In the genomic region with DNA sequence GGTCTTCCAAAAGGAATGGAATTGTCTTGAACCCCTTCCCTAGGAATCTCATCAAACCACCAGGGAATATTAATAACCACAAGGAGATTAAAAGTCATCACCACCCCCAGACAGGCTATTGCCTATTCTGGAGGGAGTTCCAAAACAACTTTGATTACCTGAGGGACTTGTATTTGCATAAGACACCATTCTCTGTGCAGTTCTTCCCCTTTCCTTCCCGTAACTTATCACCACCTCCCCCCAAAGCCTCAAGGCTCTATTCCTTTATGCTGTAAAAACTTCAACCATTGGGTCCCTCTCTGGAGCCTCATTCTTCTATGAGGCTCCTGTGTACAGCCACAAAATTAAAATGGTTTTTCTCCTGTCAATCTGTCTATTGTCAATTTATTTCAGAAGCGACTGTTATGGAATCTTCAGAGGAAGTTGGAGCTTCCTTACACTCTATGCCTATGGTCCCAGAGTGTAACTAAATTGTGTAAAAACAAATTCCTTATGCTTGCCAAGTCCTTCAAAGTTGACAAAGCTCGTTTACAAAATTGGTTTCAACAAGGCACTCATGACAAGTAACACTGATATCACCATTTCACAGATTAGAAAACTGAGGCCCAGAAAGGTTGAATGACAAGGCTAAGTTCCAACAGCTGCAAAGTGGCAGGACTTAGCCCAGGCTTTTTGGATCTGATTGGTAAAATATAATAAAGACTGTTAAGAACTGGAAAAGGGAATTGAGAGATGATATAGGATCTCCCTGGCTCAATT, we compare ENCODE assay signal across 1 cellular context.
TF ChIP-seq lines count a peak whose summit lies in the region.

No MANE protein-coding gene starts in this region.

TF ChIP-seq in HepG2, 621 proteins besides CTCF, POLR2A, EP300 and RAD21 (continued from another document):
- TF ChIP-seq ZNF562 (CRISPR knock-in tag; IDR thresholded peaks at IDR 0.05; ENCODE audit: borderline replicate concordance) (no peak), ZNF83 (CRISPR knock-in tag; IDR thresholded peaks at IDR 0.05; ENCODE audit: borderline replicate concordance) (no peak), ZSCAN22 (CRISPR knock-in tag; IDR thresholded peaks at IDR 0.05) (no peak), U2AF2 (IDR thresholded peaks at IDR 0.05; ENCODE audit: low read depth, low read length) (no peak), CCDC6 (CRISPR knock-in tag; IDR thresholded peaks at IDR 0.05) (no peak), PRMT3 (CRISPR knock-in tag; IDR thresholded peaks at IDR 0.05; ENCODE audit: borderline replicate concordance, low read depth) (no peak), PRPF4 (IDR thresholded peaks at IDR 0.05; ENCODE audit: low read depth, low read length, poor library complexity, severe bottlenecking) (no peak), KDM1A (CRISPR knock-in tag; IDR thresholded peaks at IDR 0.05) (no peak), NR2C2 (CRISPR knock-in tag; IDR thresholded peaks at IDR 0.05; ENCODE audit: borderline replicate concordance) (no peak)
- TF ChIP-seq, protein P1, sequence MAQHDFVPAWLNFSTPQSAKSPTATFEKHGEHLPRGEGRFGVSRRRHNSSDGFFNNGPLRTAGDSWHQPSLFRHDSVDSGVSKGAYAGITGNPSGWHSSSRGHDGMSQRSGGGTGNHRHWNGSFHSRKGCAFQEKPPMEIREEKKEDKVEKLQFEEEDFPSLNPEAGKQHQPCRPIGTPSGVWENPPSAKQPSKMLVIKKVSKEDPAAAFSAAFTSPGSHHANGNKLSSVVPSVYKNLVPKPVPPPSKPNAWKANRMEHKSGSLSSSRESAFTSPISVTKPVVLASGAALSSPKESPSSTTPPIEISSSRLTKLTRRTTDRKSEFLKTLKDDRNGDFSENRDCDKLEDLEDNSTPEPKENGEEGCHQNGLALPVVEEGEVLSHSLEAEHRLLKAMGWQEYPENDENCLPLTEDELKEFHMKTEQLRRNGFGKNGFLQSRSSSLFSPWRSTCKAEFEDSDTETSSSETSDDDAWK (CRISPR knock-in tag; IDR thresholded peaks at IDR 0.05) = no peak
- TF ChIP-seq, protein P2, sequence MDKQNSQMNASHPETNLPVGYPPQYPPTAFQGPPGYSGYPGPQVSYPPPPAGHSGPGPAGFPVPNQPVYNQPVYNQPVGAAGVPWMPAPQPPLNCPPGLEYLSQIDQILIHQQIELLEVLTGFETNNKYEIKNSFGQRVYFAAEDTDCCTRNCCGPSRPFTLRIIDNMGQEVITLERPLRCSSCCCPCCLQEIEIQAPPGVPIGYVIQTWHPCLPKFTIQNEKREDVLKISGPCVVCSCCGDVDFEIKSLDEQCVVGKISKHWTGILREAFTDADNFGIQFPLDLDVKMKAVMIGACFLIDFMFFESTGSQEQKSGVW (CRISPR knock-in tag; IDR thresholded peaks at IDR 0.05; ENCODE audit: borderline replicate concordance) = no peak
- TF ChIP-seq, protein P3, sequence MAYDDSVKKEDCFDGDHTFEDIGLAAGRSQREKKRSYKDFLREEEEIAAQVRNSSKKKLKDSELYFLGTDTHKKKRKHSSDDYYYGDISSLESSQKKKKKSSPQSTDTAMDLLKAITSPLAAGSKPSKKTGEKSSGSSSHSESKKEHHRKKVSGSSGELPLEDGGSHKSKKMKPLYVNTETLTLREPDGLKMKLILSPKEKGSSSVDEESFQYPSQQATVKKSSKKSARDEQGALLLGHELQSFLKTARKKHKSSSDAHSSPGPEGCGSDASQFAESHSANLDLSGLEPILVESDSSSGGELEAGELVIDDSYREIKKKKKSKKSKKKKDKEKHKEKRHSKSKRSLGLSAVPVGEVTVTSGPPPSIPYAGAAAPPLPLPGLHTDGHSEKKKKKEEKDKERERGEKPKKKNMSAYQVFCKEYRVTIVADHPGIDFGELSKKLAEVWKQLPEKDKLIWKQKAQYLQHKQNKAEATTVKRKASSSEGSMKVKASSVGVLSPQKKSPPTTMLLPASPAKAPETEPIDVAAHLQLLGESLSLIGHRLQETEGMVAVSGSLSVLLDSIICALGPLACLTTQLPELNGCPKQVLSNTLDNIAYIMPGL (CRISPR knock-in tag; IDR thresholded peaks at IDR 0.05; ENCODE audit: borderline replicate concordance in 1 of 2, low read depth in 1 of 2) = no peak
- TF ChIP-seq, protein P4, sequence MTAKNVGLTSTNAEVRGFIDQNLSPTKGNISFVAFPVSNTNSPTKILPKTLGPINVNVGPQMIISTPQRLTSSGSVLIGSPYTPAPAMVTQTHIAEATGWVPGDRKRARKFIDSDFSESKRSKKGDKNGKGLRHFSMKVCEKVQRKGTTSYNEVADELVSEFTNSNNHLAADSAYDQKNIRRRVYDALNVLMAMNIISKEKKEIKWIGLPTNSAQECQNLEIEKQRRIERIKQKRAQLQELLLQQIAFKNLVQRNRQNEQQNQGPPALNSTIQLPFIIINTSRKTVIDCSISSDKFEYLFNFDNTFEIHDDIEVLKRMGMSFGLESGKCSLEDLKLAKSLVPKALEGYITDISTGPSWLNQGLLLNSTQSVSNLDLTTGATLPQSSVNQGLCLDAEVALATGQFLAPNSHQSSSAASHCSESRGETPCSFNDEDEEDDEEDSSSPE (CRISPR knock-in tag; IDR thresholded peaks at IDR 0.05) = no peak
- TF ChIP-seq, protein P5, sequence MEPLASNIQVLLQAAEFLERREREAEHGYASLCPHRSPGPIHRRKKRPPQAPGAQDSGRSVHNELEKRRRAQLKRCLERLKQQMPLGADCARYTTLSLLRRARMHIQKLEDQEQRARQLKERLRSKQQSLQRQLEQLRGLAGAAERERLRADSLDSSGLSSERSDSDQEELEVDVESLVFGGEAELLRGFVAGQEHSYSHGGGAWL (CRISPR knock-in tag; IDR thresholded peaks at IDR 0.05) = no peak
